ENCODE assay signal across 7 cellular contexts in the genomic region with DNA sequence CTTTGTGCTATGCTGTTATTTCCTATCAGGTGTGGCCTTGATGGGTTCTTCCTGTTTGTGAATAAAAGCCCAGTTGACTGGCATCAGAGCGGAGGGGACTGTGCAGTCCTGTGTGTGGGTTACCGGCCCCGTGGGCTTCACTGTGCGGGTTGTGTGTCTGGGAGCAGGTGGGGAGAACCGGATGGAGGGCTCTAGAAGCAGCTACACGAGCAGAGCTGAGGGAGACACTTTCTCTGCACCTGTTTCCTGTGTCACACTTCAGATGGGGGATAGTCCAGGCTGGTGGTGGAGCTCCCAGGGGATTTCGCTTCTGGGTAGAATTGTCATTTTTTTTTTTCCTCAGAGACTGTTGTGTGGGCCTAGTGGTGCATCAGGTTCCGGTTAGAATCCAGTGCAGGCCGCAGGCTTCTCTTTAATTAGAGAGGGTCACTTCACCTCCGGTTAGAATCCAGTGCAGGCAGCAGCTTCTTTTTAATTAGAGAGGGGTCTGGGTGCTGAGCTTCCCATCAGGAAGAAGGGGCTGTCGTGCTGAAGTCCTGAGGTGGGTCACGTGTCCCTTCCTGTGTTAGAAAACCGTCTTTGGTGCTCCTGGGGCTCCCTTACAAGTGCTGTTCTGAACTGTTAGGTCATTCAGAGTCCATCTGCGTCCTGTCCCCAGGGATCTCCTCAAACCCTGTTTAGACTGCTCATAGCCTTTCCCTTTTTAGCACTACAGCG.
DNase-seq lines count a peak whose midpoint lies in the region; ATAC-seq and TF ChIP-seq lines count a peak whose summit lies in the region.

No MANE protein-coding gene starts in this region.

- H3K27me3 Mint-ChIP-seq in chondrocyte (ENCODE audit: low read depth) = no peaks in the 10 kb centered on the region

- H3K27ac ChIP-seq in HEK293 (ENCODE audit: extremely low read depth, low read depth, low read length) (no peak overlapping the region), gastrocnemius medialis (peak overlapping the region; percentile 59 to 80 (median 72))

- ATAC-seq in GM18868 (IDR thresholded peaks at IDR 0.05; ENCODE audit: unreplicated experiment) (peak; percentile 81), gastrocnemius medialis (peak; percentile 55 to 58)

- DNase-seq in NCI-H2029 treated with DMSO at 0.1 percent for 48 hours (lab: John Stamatoyannopoulos, UW) (peak; percentile 34), chondrocyte (ENCODE audit: low spot score) (no peak), gastrocnemius medialis (peak; percentile 23 to 35), posterior vena cava (ENCODE audit: low spot score) (no peak), GOT3 (lab: John Stamatoyannopoulos, UW) (no peak)

- H3K27me3 ChIP-seq in gastrocnemius medialis = no peaks in the 10 kb centered on the region

- intact Hi-C loops in gastrocnemius medialis (cut with DNase I; ENCODE audit: low total_unique reads) = no loop called here
- intact Hi-C loops in posterior vena cava (cut with DNase I) = no loop called here

- H3K4me1 Mint-ChIP-seq in chondrocyte (ENCODE audit: low read depth) = peaks cover 89% of the 10 kb centered on the region

- TF ChIP-seq CTCF in HEK293 (tag by site-specific recombination; IDR thresholded peaks at IDR 0.05) (no peak), chondrocyte (IDR thresholded peaks at IDR 0.05) (no peak), gastrocnemius medialis (IDR thresholded peaks at IDR 0.05 in 4 of 5, conservative IDR thresholded peaks at IDR 0.05 in 1 of 5) (no peak)

- H3K36me3 ChIP-seq in HEK293 (ENCODE audit: control insufficient read depth in 2 of 2, insufficient read depth in 1 of 2, low read length in 2 of 2) = no peaks in the 10 kb centered on the region
- no peaks in the 10 kb centered on the region for H3K36me3 ChIP-seq in gastrocnemius medialis

- H3K27ac Mint-ChIP-seq in chondrocyte (ENCODE audit: unreplicated experiment) = peak overlapping the region; percentile 93

- POLR2A ChIA-PET in HEK293 (lab: Yijun Ruan, JAX) = no interaction called here

- CTCF ChIA-PET in HEK293 (lab: Yijun Ruan, JAX) = interaction anchor here (1.2 kb wide), 1 partner anchor 10 kb away, joined by 3 read pairs; no protein-coding TSS in a partner anchor

- peaks cover 6% of the 10 kb centered on the region for H3K4me1 ChIP-seq in HEK293 (ENCODE audit: control insufficient read depth, insufficient read depth, low read length)
- H3K4me1 ChIP-seq in gastrocnemius medialis = peaks cover 68 to 72% of the 10 kb centered on the region in 2 donors

- no peaks in the 10 kb centered on the region for H3K9me3 Mint-ChIP-seq in chondrocyte (ENCODE audit: low read depth)

- H3K9me3 ChIP-seq in HEK293 (ENCODE audit: control insufficient read depth, insufficient read depth, low read depth, low read length) (no peaks in the 10 kb centered on the region), gastrocnemius medialis (no peaks in the 10 kb centered on the region)

- no peaks in the 10 kb centered on the region for H3K36me3 Mint-ChIP-seq in chondrocyte (ENCODE audit: low read depth)

- in situ Hi-C loops in gastrocnemius medialis (cut with MboI; ENCODE audit: low sequenced_read_pairs in 4 of 4) = no loop called here

- TF ChIP-seq POLR2A in gastrocnemius medialis (IDR thresholded peaks at IDR 0.05) = no peak

- H3K4me3 ChIP-seq in HEK293 (ENCODE audit: low read depth, low read length) = no peak overlapping the region
- peak overlapping the region in 3 of 4 donors; percentile 7 to 20 (median 7) for H3K4me3 ChIP-seq in gastrocnemius medialis

- peak overlapping the region; percentile 31 for H3K4me3 Mint-ChIP-seq in chondrocyte (ENCODE audit: unreplicated experiment)

TF ChIP-seq in HEK293, 187 proteins besides CTCF, POLR2A, EP300 and RAD21:
- peak; percentile 31; the same call in 1 of the 2 replicates for TF ChIP-seq ZFHX2 (tag by site-specific recombination; conservative IDR thresholded peaks at IDR 0.05)
- TF ChIP-seq EGR2 (tag by site-specific recombination; IDR thresholded peaks at IDR 0.05; ENCODE audit: low read depth) = 0 out of 2 replicates have a peak, but pooled peaks have one; percentile 25
- TF ChIP-seq, protein P1, sequence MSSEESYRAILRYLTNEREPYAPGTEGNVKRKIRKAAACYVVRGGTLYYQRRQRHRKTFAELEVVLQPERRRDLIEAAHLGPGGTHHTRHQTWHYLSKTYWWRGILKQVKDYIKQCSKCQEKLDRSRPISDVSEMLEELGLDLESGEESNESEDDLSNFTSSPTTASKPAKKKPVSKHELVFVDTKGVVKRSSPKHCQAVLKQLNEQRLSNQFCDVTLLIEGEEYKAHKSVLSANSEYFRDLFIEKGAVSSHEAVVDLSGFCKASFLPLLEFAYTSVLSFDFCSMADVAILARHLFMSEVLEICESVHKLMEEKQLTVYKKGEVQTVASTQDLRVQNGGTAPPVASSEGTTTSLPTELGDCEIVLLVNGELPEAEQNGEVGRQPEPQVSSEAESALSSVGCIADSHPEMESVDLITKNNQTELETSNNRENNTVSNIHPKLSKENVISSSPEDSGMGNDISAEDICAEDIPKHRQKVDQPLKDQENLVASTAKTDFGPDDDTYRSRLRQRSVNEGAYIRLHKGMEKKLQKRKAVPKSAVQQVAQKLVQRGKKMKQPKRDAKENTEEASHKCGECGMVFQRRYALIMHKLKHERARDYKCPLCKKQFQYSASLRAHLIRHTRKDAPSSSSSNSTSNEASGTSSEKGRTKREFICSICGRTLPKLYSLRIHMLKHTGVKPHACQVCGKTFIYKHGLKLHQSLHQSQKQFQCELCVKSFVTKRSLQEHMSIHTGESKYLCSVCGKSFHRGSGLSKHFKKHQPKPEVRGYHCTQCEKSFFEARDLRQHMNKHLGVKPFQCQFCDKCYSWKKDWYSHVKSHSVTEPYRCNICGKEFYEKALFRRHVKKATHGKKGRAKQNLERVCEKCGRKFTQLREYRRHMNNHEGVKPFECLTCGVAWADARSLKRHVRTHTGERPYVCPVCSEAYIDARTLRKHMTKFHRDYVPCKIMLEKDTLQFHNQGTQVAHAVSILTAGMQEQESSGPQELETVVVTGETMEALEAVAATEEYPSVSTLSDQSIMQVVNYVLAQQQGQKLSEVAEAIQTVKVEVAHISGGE (tag by site-specific recombination; conservative IDR thresholded peaks at IDR 0.05; ENCODE audit: low read depth) = no peak
- TF ChIP-seq KLF8 (tag by site-specific recombination; IDR thresholded peaks at IDR 0.05) = no peak
- TF ChIP-seq ZNF324 (tag by site-specific recombination; IDR thresholded peaks at IDR 0.05) = no peak
- no peak for TF ChIP-seq ZNF549 (tag by site-specific recombination; IDR thresholded peaks at IDR 0.05)
TF ChIP-seq in HEK293: peak in this region for 2.

Comparison
In these comparisons a context has a peak if more than half of its experiments do, and no peak if none do; other contexts are left out.
1. DNase-seq: peak in NCI-H2029 treated with DMSO at 0.1 percent for 48 hours (single experiment) and gastrocnemius medialis (2 of 2); none in chondrocyte (single experiment), posterior vena cava (single experiment) and GOT3 (single experiment).